ENCODE assay signal across 20 cellular contexts in genomic region chr3:36295206-36295760, GRCh38.
A peak's percentile ranks its signal among the peaks of the same experiment; 100 is the strongest.
DNase-seq lines count a peak whose midpoint lies in the region; ATAC-seq, FAIRE-seq and TF ChIP-seq lines count a peak whose summit lies in the region.
"Had no signal": no experiment of that assay in that cellular context is flagged by ENCODE, and none has a peak within 500 bp of the region (broad histone marks: within the 10 kb centered on the region; RNA-seq: fewer than 3 reads in every experiment).

No MANE protein-coding gene starts in this region.

- H3K36me3 ChIP-seq in parathyroid adenoma (ENCODE audit: control insufficient read depth, insufficient read depth, low read length) = no peaks in the 10 kb centered on the region
- H3K36me3 ChIP-seq: Peyer's patch had no signal

- peak overlapping the region; percentile 3 for H2AFZ ChIP-seq in parathyroid adenoma
- H2AFZ ChIP-seq: GM23338 had no signal

- H3K79me2 ChIP-seq in parathyroid adenoma = no peaks in the 10 kb centered on the region

- peak overlapping the region; percentile 90 for H3K27ac ChIP-seq in parathyroid adenoma
- H3K27ac ChIP-seq: Peyer's patch had no signal

- H3K9ac ChIP-seq in parathyroid adenoma = no peak overlapping the region

- no peak for ATAC-seq in HG02759 (IDR thresholded peaks at IDR 0.05; ENCODE audit: unreplicated experiment)
- ATAC-seq: GM23338 had no signal

- H3K4me1 ChIP-seq in parathyroid adenoma = peaks cover 27% of the 10 kb centered on the region
- H3K4me1 ChIP-seq: Peyer's patch had no signal

- peak; percentile 62 for FAIRE-seq in H54 (lab: Jason Lieb, UNC)
- FAIRE-seq: A204.1 had no signal

- DNase-seq in H54 (ENCODE audit: insufficient read length, low spot score) = no peak
- peak; percentile 76 for DNase-seq in SK-N-DZ (ENCODE audit: low spot score)
- peak; percentile 80 for DNase-seq in fibroblast of the aortic adventitia (ENCODE audit: low read depth)
- DNase-seq in kidney glomerular epithelial cell (lab: John Stamatoyannopoulos, UW) = no peak
- DNase-seq in activated CD4-positive, CD25-positive, alpha-beta regulatory T cell (lab: John Stamatoyannopoulos, UW) = no peak
- no peak for DNase-seq in GM19240 (ENCODE audit: insufficient read length, low spot score)
- DNase-seq: EL, HCEC 1CT, Karpas-422, MM.1S, NCI-H1048, NCI-H1417 treated with DMSO at 0.1 percent for 48 hours, NCI-H187, NCI-H2107, NCI-H526, Peyer's patch had no signal

- H3K4me3 ChIP-seq in fibroblast of the aortic adventitia (ENCODE audit: low read depth, low read length) (no peak overlapping the region), parathyroid adenoma (ENCODE audit: low read depth, low read length) (no peak overlapping the region)
- H3K4me3 ChIP-seq: GM23338, Peyer's patch had no signal

- TF ChIP-seq CTCF in fibroblast of the aortic adventitia (IDR thresholded peaks at IDR 0.05; ENCODE audit: insufficient read depth, low read length) (no peak), parathyroid adenoma (IDR thresholded peaks at IDR 0.05) (no peak)

- no peaks in the 10 kb centered on the region for H3K27me3 ChIP-seq in parathyroid adenoma (ENCODE audit: control insufficient read depth, insufficient read depth, low read length)
- H3K27me3 ChIP-seq: Peyer's patch had no signal

- no peak for TF ChIP-seq POLR2A in H54 (IDR thresholded peaks at IDR 0.05; ENCODE audit: low read depth, low read length)

- H3K9me3 ChIP-seq in parathyroid adenoma (ENCODE audit: control insufficient read depth, low read length) = no peaks in the 10 kb centered on the region
- H3K9me3 ChIP-seq: Peyer's patch had no signal

- peak overlapping the region; percentile 54 for H3K4me2 ChIP-seq in parathyroid adenoma (ENCODE audit: low read length)
- H3K4me2 ChIP-seq: GM23338 had no signal

Comparison
In these comparisons a context has a peak if more than half of its experiments do, and no peak if none do; other contexts are left out.
1. DNase-seq: peak in SK-N-DZ (single experiment) and fibroblast of the aortic adventitia (single experiment); none in H54 (single experiment), kidney glomerular epithelial cell (single experiment), activated CD4-positive, CD25-positive, alpha-beta regulatory T cell (0 of 4) and GM19240 (single experiment).